ENCODE assay signal across 11 cellular contexts in the genomic region with DNA sequence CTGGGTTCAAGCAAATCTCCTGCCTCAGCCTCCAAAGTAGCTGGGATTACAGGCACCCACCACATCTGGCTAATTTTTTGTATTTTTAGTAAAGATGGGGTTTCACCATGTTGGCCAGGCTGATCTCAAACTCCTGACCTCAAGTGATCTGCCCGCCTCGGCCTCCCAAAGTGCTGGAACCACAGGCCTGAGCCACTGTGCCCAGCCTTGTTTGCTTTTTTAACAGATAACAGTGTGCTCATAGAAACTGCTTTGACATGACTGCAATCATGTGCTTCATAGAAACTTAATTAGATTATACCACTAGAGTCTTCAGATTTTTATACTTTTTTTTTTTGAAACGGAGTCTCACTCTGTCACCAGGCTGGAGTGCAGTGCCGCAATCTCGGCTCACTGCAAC. TPM values are rescaled to one million over a fixed set of nuclear protein-coding genes. Genes with fewer than 3 reads are reported as not detected.
DNase-seq lines count a peak whose midpoint lies in the region; ATAC-seq and TF ChIP-seq lines count a peak whose summit lies in the region.
"Not testable (repeated sequence)": the region's sequence is repeated elsewhere in the genome, so short reads cannot be mapped to it uniquely, and the experiment has no call there.
"Had no signal": no experiment of that assay in that cellular context is flagged by ENCODE, and none has a peak within 500 bp of the region (broad histone marks: within the 10 kb centered on the region; RNA-seq: fewer than 3 reads in every experiment).

No MANE protein-coding gene starts in this region.

- peaks cover 17% of the 10 kb centered on the region for H3K4me1 ChIP-seq in osteoblast (ENCODE audit: insufficient read depth, low read length)

- H3K79me2 ChIP-seq in osteoblast (ENCODE audit: insufficient read depth, low read length) = peaks cover 18% of the 10 kb centered on the region

- ATAC-seq in activated T-cell treated with anti-CD3 and anti-CD28 coated beads, Interleukin-2, amount 50 U/mL, for 72 hours (replicated peaks in 1 of 2); central memory CD8-positive, alpha-beta T cell (replicated peaks; ENCODE audit: extremely low read depth, poor library complexity, severe bottlenecking): not testable (repeated sequence)

- intact Hi-C loops in CD14-positive monocyte (cut with micrococcal nuclease) = not testable (repeated sequence)

- not testable (repeated sequence) for H4K20me1 ChIP-seq in osteoblast (ENCODE audit: insufficient read depth, low read length)

- peaks cover 11% of the 10 kb centered on the region for H3K4me1 Mint-ChIP-seq in CD14-positive monocyte
- peaks cover 18% of the 10 kb centered on the region for H3K4me1 Mint-ChIP-seq in HFFc6 (ENCODE audit: low read depth)
- H3K4me1 Mint-ChIP-seq in activated T-cell treated with anti-CD3 and anti-CD28 coated beads, Interleukin-2, amount 50 U/mL, for 72 hours (ENCODE audit: low read depth) = peaks cover 33% of the 10 kb centered on the region
- H3K4me1 Mint-ChIP-seq in central memory CD8-positive, alpha-beta T cell = peaks cover 26% of the 10 kb centered on the region
- peaks cover 7 to 27% of the 10 kb centered on the region in 2 donors for H3K4me1 Mint-ChIP-seq in immature natural killer cell

- not testable (repeated sequence) for DNase-seq in CD14-positive monocyte (ENCODE audit: low spot score); HFFc6; activated T-cell treated with anti-CD3 and anti-CD28 coated beads, Interleukin-2, amount 50 U/mL, for 72 hours; central memory CD8-positive, alpha-beta T cell (ENCODE audit: low spot score in 2 of 2); osteoblast (ENCODE audit: insufficient read length, low spot score, missing footprints)
- DNase-seq in immature natural killer cell = peak in 1 of 3 donors; percentile 16

- not testable (repeated sequence) for H3K36me3 ChIP-seq in osteoblast (ENCODE audit: insufficient read depth, low read length)

- not testable (repeated sequence) for H3K4me3 ChIP-seq in osteoblast (ENCODE audit: insufficient read depth, low read length)

- peaks cover 15 to 22% of the 10 kb centered on the region in 2 donors for H3K36me3 Mint-ChIP-seq in CD14-positive monocyte
- peaks cover 22% of the 10 kb centered on the region for H3K36me3 Mint-ChIP-seq in HFFc6 (ENCODE audit: low read depth)
- H3K36me3 Mint-ChIP-seq in activated T-cell treated with anti-CD3 and anti-CD28 coated beads, Interleukin-2, amount 50 U/mL, for 72 hours (ENCODE audit: insufficient read depth in 2 of 2); immature natural killer cell: not testable (repeated sequence)
- H3K36me3 Mint-ChIP-seq in central memory CD8-positive, alpha-beta T cell (ENCODE audit: insufficient read depth) = peaks cover 22% of the 10 kb centered on the region

- H3K27me3 ChIP-seq in osteoblast (ENCODE audit: insufficient read depth, low read length) = not testable (repeated sequence)

- H3K9me3 ChIP-seq in osteoblast (ENCODE audit: low read depth, low read length) = not testable (repeated sequence)

- H3K4me2 ChIP-seq in osteoblast (ENCODE audit: insufficient read depth, low read length) = not testable (repeated sequence)

- peak overlapping the region in 1 of 2 donors; percentile 73 for H3K4me3 Mint-ChIP-seq in CD14-positive monocyte
- peak overlapping the region; percentile 10; the same call in 1 of the 2 replicates for H3K4me3 Mint-ChIP-seq in HFFc6
- H3K4me3 Mint-ChIP-seq in activated T-cell treated with anti-CD3 and anti-CD28 coated beads, Interleukin-2, amount 50 U/mL, for 72 hours = peak overlapping the region; percentile 58 to 67
- H3K4me3 Mint-ChIP-seq in central memory CD8-positive, alpha-beta T cell = peak overlapping the region; percentile 45
- peak overlapping the region in 2 of 5 donors; percentile 21 to 67 for H3K4me3 Mint-ChIP-seq in immature natural killer cell

- not testable (repeated sequence) for H2AFZ ChIP-seq in osteoblast (ENCODE audit: low read length)

- not testable (repeated sequence) for H3K9me3 Mint-ChIP-seq in CD14-positive monocyte; HFFc6; activated T-cell treated with anti-CD3 and anti-CD28 coated beads, Interleukin-2, amount 50 U/mL, for 72 hours; central memory CD8-positive, alpha-beta T cell; immature natural killer cell

- H3K27ac ChIP-seq in VCaP (peak overlapping the region; percentile 65), osteoblast (ENCODE audit: low read depth, low read length) (peak overlapping the region; percentile 83)

- H3K27me3 Mint-ChIP-seq in CD14-positive monocyte (ENCODE audit: low read depth in 3 of 3); HFFc6 (ENCODE audit: insufficient read depth); activated T-cell treated with anti-CD3 and anti-CD28 coated beads, Interleukin-2, amount 50 U/mL, for 72 hours (ENCODE audit: low read depth); central memory CD8-positive, alpha-beta T cell; immature natural killer cell (ENCODE audit: low read depth in 3 of 3): not testable (repeated sequence)

- H3K27ac Mint-ChIP-seq in CD14-positive monocyte = peak overlapping the region; percentile 94 to 98 (median 95)
- H3K27ac Mint-ChIP-seq in HFFc6 = peak overlapping the region; percentile 80
- not testable (repeated sequence) for H3K27ac Mint-ChIP-seq in activated T-cell treated with anti-CD3 and anti-CD28 coated beads, Interleukin-2, amount 50 U/mL, for 72 hours
- H3K27ac Mint-ChIP-seq in central memory CD8-positive, alpha-beta T cell (ENCODE audit: low read depth) = peak overlapping the region; percentile 88
- H3K27ac Mint-ChIP-seq in immature natural killer cell = peak overlapping the region in 5 of 6 donors; percentile 74 to 95 (median 90)

- not testable (repeated sequence) for TF ChIP-seq CTCF in CD14-positive monocyte (IDR thresholded peaks at IDR 0.05); HFFc6 (IDR thresholded peaks at IDR 0.05); VCaP (conservative IDR thresholded peaks at IDR 0.05); osteoblast (IDR thresholded peaks at IDR 0.05; ENCODE audit: extremely low read depth, low read depth, low read length)

RNA-seq across cellular contexts. Expression of gene TMEM50A, which starts 8.8 kb away (rescaled TPM):
- 100 to 1,000 TPM; 277 to 305 TPM for polyA plus RNA-seq in CD14-positive monocyte
- total RNA-seq in HFFc6 (2021; fragmentation: NEBNext Ultra II Directional; extraction: Animal tissue kit (Norgen Biotek cat#: 25700)) = 100 to 1,000 TPM; 166 to 270 (median 254) TPM
- 100 to 1,000 TPM; 131 to 136 TPM for total RNA-seq in activated T-cell treated with anti-CD3 and anti-CD28 coated beads, Interleukin-2, amount 50 U/mL, for 72 hours
- polyA plus RNA-seq in immature natural killer cell = 100 to 1,000 TPM; 238 to 291 (median 240) TPM
- total RNA-seq in osteoblast = 153 and 165 TPM in 2 replicates

RNA-seq across cellular contexts. Expression of gene RHD, which starts 57.0 kb away (rescaled TPM):
- under 1 TPM in 1 of 2 donors, not detected in 1; 0.53 TPM for polyA plus RNA-seq in CD14-positive monocyte
- total RNA-seq in HFFc6 (2021; fragmentation: NEBNext Ultra II Directional; extraction: Animal tissue kit (Norgen Biotek cat#: 25700)) = not detected
- total RNA-seq in activated T-cell treated with anti-CD3 and anti-CD28 coated beads, Interleukin-2, amount 50 U/mL, for 72 hours = under 1 TPM in 1 of 2 donors, not detected in 1; 0.12 TPM
- polyA plus RNA-seq in immature natural killer cell = under 1 TPM; 0.19 to 0.26 (median 0.21) TPM
- total RNA-seq in osteoblast = not detected in 2 replicates
- total RNA-seq: A172, Calu3, G401, M059J had no signal
